ENCODE assay signal across 8 cellular contexts in the genomic region with DNA sequence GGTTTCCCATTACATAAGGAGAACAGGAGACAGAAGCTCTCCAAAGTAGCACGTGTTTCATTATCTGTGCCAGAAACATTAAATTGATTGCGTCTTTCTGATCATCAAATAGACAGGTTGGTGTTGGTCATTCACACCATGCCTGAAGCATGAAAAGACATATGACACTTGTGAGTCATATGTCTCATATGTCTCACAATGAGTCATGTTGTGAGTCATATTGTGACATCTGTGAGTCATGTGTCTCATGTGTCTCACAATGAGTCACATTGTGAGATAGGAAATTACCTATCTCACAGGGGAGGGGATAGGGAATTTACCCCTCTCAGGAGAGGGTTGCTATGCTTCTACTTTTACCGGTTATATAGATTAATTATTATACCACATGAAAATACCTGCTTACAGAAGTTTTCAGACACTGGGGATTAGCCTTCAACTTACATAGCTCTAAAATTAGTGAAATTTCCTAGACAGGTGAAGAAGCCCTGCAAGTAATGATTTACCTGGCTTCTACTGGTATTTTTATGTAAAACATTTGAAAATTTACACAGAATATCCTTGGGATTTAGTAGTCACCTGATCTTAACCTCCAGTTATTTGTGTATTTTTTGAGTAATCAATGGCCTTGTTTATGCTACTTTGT.
A peak's percentile ranks its signal among the peaks of the same experiment; 100 is the strongest.
DNase-seq lines count a peak whose midpoint lies in the region; ATAC-seq, FAIRE-seq and TF ChIP-seq lines count a peak whose summit lies in the region.

No MANE protein-coding gene starts in this region.

- H3K4me3 Mint-ChIP-seq in stimulated activated effector memory CD8-positive, alpha-beta T cell treated with anti-CD3 and anti-CD28 coated beads, Interleukin-12 subunit alpha, Interleukin-12 subunit beta, amount 100 ng/mL, for 72 hours, result no peak overlapping the region

- FAIRE-seq in GM12892 (lab: Jason Lieb, UNC), result peak; percentile 93

- intact Hi-C loops in left cardiac atrium (cut with DNase I), result no loop called here

- H3K9me3 Mint-ChIP-seq in stimulated activated effector memory CD8-positive, alpha-beta T cell treated with anti-CD3 and anti-CD28 coated beads, Interleukin-12 subunit alpha, Interleukin-12 subunit beta, amount 100 ng/mL, for 72 hours, result peaks cover 4% of the 10 kb centered on the region

- H3K27ac Mint-ChIP-seq in stimulated activated effector memory CD8-positive, alpha-beta T cell treated with anti-CD3 and anti-CD28 coated beads, Interleukin-12 subunit alpha, Interleukin-12 subunit beta, amount 100 ng/mL, for 72 hours, result no peak overlapping the region

- no peaks in the 10 kb centered on the region for H3K36me3 Mint-ChIP-seq in stimulated activated effector memory CD8-positive, alpha-beta T cell treated with anti-CD3 and anti-CD28 coated beads, Interleukin-12 subunit alpha, Interleukin-12 subunit beta, amount 100 ng/mL, for 72 hours

- ATAC-seq in GM21360 (IDR thresholded peaks at IDR 0.05; ENCODE audit: unreplicated experiment), result peak; percentile 93
- peak; percentile 88 for ATAC-seq in HG03460 (IDR thresholded peaks at IDR 0.05; ENCODE audit: unreplicated experiment)
- ATAC-seq in stimulated activated effector memory CD8-positive, alpha-beta T cell treated with anti-CD3 and anti-CD28 coated beads, Interleukin-12 subunit alpha, Interleukin-12 subunit beta, amount 100 ng/mL, for 72 hours, result peak; percentile 94
- ATAC-seq in left cardiac atrium, result no peak

- TF ChIP-seq POLR2A in GM12892 (IDR thresholded peaks at IDR 0.05; ENCODE audit: low read depth, low read length), result no peak

- peaks cover 6% of the 10 kb centered on the region for H3K4me1 Mint-ChIP-seq in stimulated activated effector memory CD8-positive, alpha-beta T cell treated with anti-CD3 and anti-CD28 coated beads, Interleukin-12 subunit alpha, Interleukin-12 subunit beta, amount 100 ng/mL, for 72 hours

- DNase-seq in GM12892 (ENCODE audit: insufficient read length) (no peak), astrocyte of the hippocampus (ENCODE audit: low read depth, low spot score) (peak; percentile 46), NCI-H2227 treated with DMSO at 0.1 percent for 48 hours (lab: John Stamatoyannopoulos, UW) (no peak), left cardiac atrium (no peak), midbrain (lab: John Stamatoyannopoulos, UW) (no peak)
- no peak for DNase-seq in stimulated activated effector memory CD8-positive, alpha-beta T cell treated with anti-CD3 and anti-CD28 coated beads, Interleukin-12 subunit alpha, Interleukin-12 subunit beta, amount 100 ng/mL, for 72 hours (ENCODE audit: low spot score in 2 of 2)

Comparison
In these comparisons a context has a peak if more than half of its experiments do, and no peak if none do; other contexts are left out.
1. ATAC-seq: peak in GM21360 (single experiment), HG03460 (single experiment) and stimulated activated effector memory CD8-positive, alpha-beta T cell treated with anti-CD3 and anti-CD28 coated beads, Interleukin-12 subunit alpha, Interleukin-12 subunit beta, amount 100 ng/mL, for 72 hours (single experiment); none in left cardiac atrium (0 of 2).